In the genomic region with DNA sequence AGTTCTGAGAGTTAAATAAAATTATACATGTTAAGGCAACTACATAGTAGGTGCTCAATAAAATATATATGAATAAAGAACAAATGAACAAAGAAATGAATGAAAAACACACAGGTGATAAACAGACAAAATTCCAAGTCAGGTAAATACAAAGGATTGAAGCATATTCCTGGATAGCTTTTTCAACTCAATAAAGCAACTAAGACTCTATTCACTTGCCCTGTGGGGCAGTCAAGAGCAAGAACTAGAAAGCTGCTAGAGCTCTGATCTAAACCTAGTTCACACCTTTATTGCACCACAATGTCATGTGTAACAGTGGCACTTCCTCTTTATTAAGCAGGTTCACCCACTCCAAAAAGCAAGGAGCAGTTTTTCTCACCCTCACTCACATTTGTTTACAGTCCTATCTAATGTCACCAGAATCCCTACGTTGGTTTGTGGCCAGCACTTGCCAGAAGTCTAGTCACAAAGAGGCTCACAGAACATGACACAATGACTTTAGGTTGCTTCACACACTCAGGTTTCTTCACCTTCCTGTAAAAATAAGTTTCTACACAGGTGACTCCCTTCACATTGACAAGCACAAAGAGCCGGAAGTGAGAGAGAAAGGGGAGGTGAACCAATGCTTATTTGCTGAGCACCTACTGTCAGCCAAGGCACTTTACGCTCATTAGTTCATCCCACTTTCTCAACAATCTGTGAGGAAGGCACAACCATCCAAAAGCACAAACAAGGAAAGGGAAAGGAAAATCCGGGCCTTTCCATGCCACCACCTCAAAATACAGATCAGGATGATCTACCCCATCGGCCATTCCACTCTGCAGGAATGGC, we compare ENCODE assay signal across 8 cellular contexts.
DNase-seq lines count a peak whose midpoint lies in the region; ATAC-seq lines count a peak whose summit lies in the region.

No MANE protein-coding gene starts in this region.

- DNase-seq in T-helper 22 cell (ENCODE audit: low read depth) (peak; percentile 69), iPS-NIHi11 (ENCODE audit: low spot score) (no peak), caudate nucleus (lab: John Stamatoyannopoulos, UW) (no peak), NCI-H1105 treated with DMSO at 0.1 percent for 48 hours (lab: John Stamatoyannopoulos, UW) (no peak)
- peak; percentile 38 for DNase-seq in effector CD8-positive, alpha-beta T cell (lab: John Stamatoyannopoulos, UW)
- peak; percentile 15 to 20 for DNase-seq in stimulated activated CD4-positive, alpha-beta T cell treated with anti-CD3 and anti-CD28 coated beads, Interleukin-4, amount 100 ng/mL, for 48 hours (ENCODE audit: low read depth in 2 of 2)

- H3K27ac ChIP-seq in caudate nucleus (ENCODE audit: low read depth, low read length): no peak overlapping the region

- ATAC-seq in GM19351 (IDR thresholded peaks at IDR 0.05; ENCODE audit: unreplicated experiment) (peak; percentile 79), HG03175 (IDR thresholded peaks at IDR 0.05; ENCODE audit: unreplicated experiment) (peak; percentile 77)

Comparison
In these comparisons a context has a peak if more than half of its experiments do, and no peak if none do; other contexts are left out.
1. DNase-seq: peak in T-helper 22 cell (single experiment), effector CD8-positive, alpha-beta T cell (single experiment) and stimulated activated CD4-positive, alpha-beta T cell treated with anti-CD3 and anti-CD28 coated beads, Interleukin-4, amount 100 ng/mL, for 48 hours (2 of 2); none in iPS-NIHi11 (single experiment), caudate nucleus (0 of 61) and NCI-H1105 treated with DMSO at 0.1 percent for 48 hours (single experiment).